In genomic region chr12:118645219-118645618, GRCh38 we compare ENCODE assay signal across 13 cellular contexts.
DNase-seq lines count a peak whose midpoint lies in the region; ATAC-seq and TF ChIP-seq lines count a peak whose summit lies in the region.
"Had no signal": no experiment of that assay in that cellular context is flagged by ENCODE, and none has a peak within 500 bp of the region (broad histone marks: within the 10 kb centered on the region; RNA-seq: fewer than 3 reads in every experiment).

No MANE protein-coding gene starts in this region.

- H3K9ac ChIP-seq in HCT116 (ENCODE audit: low read length): no peak overlapping the region

- peak; percentile 32 for DNase-seq in NCI-H2227 (lab: John Stamatoyannopoulos, UW; ENCODE audit: unreplicated experiment)
- no peak for DNase-seq in NCI-H2227 treated with DMSO at 0.1 percent for 48 hours (lab: John Stamatoyannopoulos, UW)
- DNase-seq in HCT116 (ENCODE audit: low read depth, low spot score): no peak
- peak; percentile 5 for DNase-seq in RWPE1 (ENCODE audit: low spot score)
- DNase-seq in left kidney (ENCODE audit: low read depth, low spot score): peak; percentile 76
- no peak for DNase-seq in suprapubic skin (ENCODE audit: low spot score in 2 of 2)
- no peak for DNase-seq in esophagus squamous epithelium (lab: John Stamatoyannopoulos, UW)
- DNase-seq: activated T-cell treated with anti-CD3 and anti-CD28 coated beads for 4 hours; IMR-90; naive thymus-derived CD8-positive, alpha-beta T cell; NCI-H510A treated with DMSO at 0.1 percent for 48 hours; SW 1271 had no signal

- no peaks in the 10 kb centered on the region for H4K20me1 ChIP-seq in HCT116 (ENCODE audit: insufficient read depth)

- RAD21 ChIA-PET in HCT116 (lab: Charles Lee; ENCODE audit: low non-redundant PET in 1 of 2, low total read pairs in 2 of 2, uncharacterized antibody in 2 of 2, unreplicated experiment in 2 of 2): no interaction called here

- H3K27me3 ChIP-seq in HCT116 (ENCODE audit: insufficient read depth, low read length) (peaks cover 12% of the 10 kb centered on the region; the same call in 1 of the 2 replicates), suprapubic skin (no peaks in the 10 kb centered on the region), esophagus squamous epithelium (no peaks in the 10 kb centered on the region)

- H3K4me1 ChIP-seq in HCT116 (ENCODE audit: control insufficient read depth in 1 of 2, insufficient read depth in 2 of 2, low read length in 2 of 2) (no peaks in the 10 kb centered on the region), suprapubic skin (no peaks in the 10 kb centered on the region), esophagus squamous epithelium (no peaks in the 10 kb centered on the region)

- ATAC-seq in HCT116 (no peak), HG03139 (IDR thresholded peaks at IDR 0.05; ENCODE audit: unreplicated experiment) (no peak)
- ATAC-seq: naive thymus-derived CD8-positive, alpha-beta T cell had no signal

- no peak overlapping the region for H2AFZ ChIP-seq in HCT116 (ENCODE audit: low read depth, low read length, poor library complexity, severe bottlenecking)

- no peak overlapping the region for H3K4me2 ChIP-seq in HCT116 (ENCODE audit: low read length)

- no TSS peak for BruUV-seq in HCT116 (replicated peaks; lab: Mats Ljungman, UMichigan)

- H3K9me3 ChIP-seq in HCT116 (ENCODE audit: control insufficient read depth in 1 of 2, insufficient read depth in 1 of 2, low read depth in 1 of 2, low read length in 2 of 2): no peaks in the 10 kb centered on the region
- H3K9me3 ChIP-seq in suprapubic skin: no peaks in the 10 kb centered on the region
- no peaks in the 10 kb centered on the region for H3K9me3 ChIP-seq in esophagus squamous epithelium

- no peaks in the 10 kb centered on the region for H3K36me3 ChIP-seq in HCT116 (ENCODE audit: control insufficient read depth in 1 of 2, insufficient read depth in 2 of 2, low read length in 2 of 2)
- no peaks in the 10 kb centered on the region for H3K36me3 ChIP-seq in suprapubic skin
- no peaks in the 10 kb centered on the region for H3K36me3 ChIP-seq in esophagus squamous epithelium

- intact Hi-C loops in HCT116 (cut with micrococcal nuclease): no loop called here
- intact Hi-C loops in esophagus squamous epithelium (cut with DNase I): no loop called here

- POLR2A ChIA-PET in HCT116 (lab: Charles Lee) (no interaction called here), RWPE1 (lab: Yijun Ruan, JAX; ENCODE audit: low non-redundant PET) (interaction anchor here (0.6 kb wide), 1 partner anchor 38 kb away, joined by 3 read pairs; no protein-coding TSS in a partner anchor)

- no peak for TF ChIP-seq POLR2A in HCT116 (IDR thresholded peaks at IDR 0.05; ENCODE audit: borderline replicate concordance, extremely low read depth, insufficient read depth, insufficient read length)
- TF ChIP-seq POLR2A in suprapubic skin (IDR thresholded peaks at IDR 0.05): no peak
- no peak for TF ChIP-seq POLR2A in esophagus squamous epithelium (IDR thresholded peaks at IDR 0.05)

- WGBS in suprapubic skin: 25% methylated on average over 3 of the region's 3 CpGs
- WGBS in esophagus squamous epithelium, 2 donors: 21 to 30% methylated on average over 3 of the region's 3 CpGs

- CTCF ChIA-PET in HCT116 (lab: Charles Lee): no interaction called here
- CTCF ChIA-PET in RWPE1 (lab: Yijun Ruan, JAX): no interaction called here

- no peak for TF ChIP-seq CTCF in HCT116 (IDR thresholded peaks at IDR 0.05 in 2 of 3, conservative IDR thresholded peaks at IDR 0.05 in 1 of 3; ENCODE audit: borderline replicate concordance in 1 of 3, insufficient read depth in 1 of 3, low read depth in 2 of 3, low read length in 2 of 3)
- TF ChIP-seq CTCF in RWPE1 (conservative IDR thresholded peaks at IDR 0.05; ENCODE audit: low read depth): no peak
- TF ChIP-seq CTCF in suprapubic skin (IDR thresholded peaks at IDR 0.05): no peak
- no peak for TF ChIP-seq CTCF in esophagus squamous epithelium (IDR thresholded peaks at IDR 0.05)

- no peak for TF ChIP-seq RAD21 in HCT116 (IDR thresholded peaks at IDR 0.05; ENCODE audit: low read depth)

- no peak for TF ChIP-seq EP300 in suprapubic skin (IDR thresholded peaks at IDR 0.05)

- H3K4me3 ChIP-seq in HCT116 (replicated peaks in 1 of 2; ENCODE audit: low read depth in 1 of 2, low read length in 2 of 2) (no peak overlapping the region), suprapubic skin (no peak overlapping the region), esophagus squamous epithelium (no peak overlapping the region)

- H3K27ac ChIP-seq in HCT116 (ENCODE audit: low read depth, low read length) (no peak overlapping the region), RWPE1 (no peak overlapping the region), suprapubic skin (no peak overlapping the region), esophagus squamous epithelium (no peak overlapping the region)

- no peaks in the 10 kb centered on the region for H3K9me2 ChIP-seq in HCT116 (ENCODE audit: insufficient read depth)

- H3K79me2 ChIP-seq in HCT116 (ENCODE audit: insufficient read depth, low read length): no peaks in the 10 kb centered on the region

TF ChIP-seq in HCT116, 20 proteins besides CTCF, POLR2A, EP300 and RAD21:
- TF ChIP-seq ZNF274 (IDR thresholded peaks at IDR 0.05; ENCODE audit: low read depth, low read length) (no peak), REST (IDR thresholded peaks at IDR 0.05; ENCODE audit: low read depth) (peak; percentile 86)

Comparison
In these comparisons a context has a peak if more than half of its experiments do, and no peak if none do; other contexts are left out.
1. DNase-seq: peak in NCI-H2227 (single experiment), RWPE1 (single experiment) and left kidney (single experiment); none in NCI-H2227 treated with DMSO at 0.1 percent for 48 hours (single experiment), HCT116 (single experiment), suprapubic skin (0 of 2) and esophagus squamous epithelium (single experiment).